7 cellular contexts compared by ENCODE assay signal in genomic region chr2:32008811-32009478, GRCh38. TPM values are rescaled to one million over a fixed set of nuclear protein-coding genes. Genes with fewer than 3 reads are reported as not detected.
DNase-seq lines count a peak whose midpoint lies in the region; ATAC-seq, FAIRE-seq and TF ChIP-seq lines count a peak whose summit lies in the region.

No MANE protein-coding gene starts in this region.

- no peak for ATAC-seq in activated CD8-positive, alpha-beta T cell treated with anti-CD3 and anti-CD28 coated beads for 36 hours
- ATAC-seq in gastroesophageal sphincter = no peak

- H3K27ac Mint-ChIP-seq in activated CD8-positive, alpha-beta T cell treated with anti-CD3 and anti-CD28 coated beads for 36 hours = peak overlapping the region; percentile 87

- peaks cover 0 to 7% of the 10 kb centered on the region in 2 donors for H3K36me3 ChIP-seq in gastroesophageal sphincter

- H3K4me1 ChIP-seq in gastroesophageal sphincter = peaks cover 0 to 52% (median 7%) of the 10 kb centered on the region in 3 donors

- no peaks in the 10 kb centered on the region for H3K9me3 Mint-ChIP-seq in activated CD8-positive, alpha-beta T cell treated with anti-CD3 and anti-CD28 coated beads for 36 hours

- H3K4me3 Mint-ChIP-seq in activated CD8-positive, alpha-beta T cell treated with anti-CD3 and anti-CD28 coated beads for 36 hours = peak overlapping the region; percentile 95

- no peak for FAIRE-seq in HTR-8/SVneo (lab: Jason Lieb, UNC)

- peaks cover 33% of the 10 kb centered on the region for H3K36me3 Mint-ChIP-seq in activated CD8-positive, alpha-beta T cell treated with anti-CD3 and anti-CD28 coated beads for 36 hours (ENCODE audit: low read depth)

- no peak for TF ChIP-seq POLR2A in gastroesophageal sphincter (IDR thresholded peaks at IDR 0.05)

- no peak for TF ChIP-seq CTCF in activated CD8-positive, alpha-beta T cell treated with anti-CD3 and anti-CD28 coated beads for 36 hours (IDR thresholded peaks at IDR 0.05)
- no peak for TF ChIP-seq CTCF in gastroesophageal sphincter (IDR thresholded peaks at IDR 0.05)

- POLR2A ChIA-PET in activated CD8-positive, alpha-beta T cell treated with anti-CD3 and anti-CD28 coated beads for 36 hours (lab: Charles Lee) = interaction anchor here (0.9 to 1.6 kb wide), 5 partner anchors 11 to 157 kb away, joined by 3 to 9 read pairs (median 5); partner anchors contain the start of genes DPY30 and SLC30A6

- intact Hi-C loops in activated CD8-positive, alpha-beta T cell treated with anti-CD3 and anti-CD28 coated beads for 36 hours (cut with micrococcal nuclease) = loop anchor here (5.0 kb wide), 1 partner anchor 57 kb away; no protein-coding TSS in a partner anchor

- peak overlapping the region; percentile 54 to 98 (median 96) for H3K27ac ChIP-seq in gastroesophageal sphincter

- peaks cover 52% of the 10 kb centered on the region for H3K4me1 Mint-ChIP-seq in activated CD8-positive, alpha-beta T cell treated with anti-CD3 and anti-CD28 coated beads for 36 hours (ENCODE audit: low read depth)

- no peaks in the 10 kb centered on the region for H3K9me3 ChIP-seq in gastroesophageal sphincter

- CTCF ChIA-PET in activated CD8-positive, alpha-beta T cell treated with anti-CD3 and anti-CD28 coated beads for 36 hours (lab: Charles Lee) = interaction anchor here (0.7 to 1.6 kb wide), 5 partner anchors 10 to 130 kb away, joined by 3 to 4 read pairs (median 3); partner anchors contain the start of gene SPAST

- DNase-seq in D341Med (ENCODE audit: low spot score) = peak; percentile 38
- DNase-seq in HK-2 (ENCODE audit: unreplicated experiment) = peak; percentile 27
- peak; percentile 30 for DNase-seq in activated CD8-positive, alpha-beta T cell treated with anti-CD3 and anti-CD28 coated beads for 36 hours
- peak; percentile 45 for DNase-seq in renal cortical epithelial cell (ENCODE audit: low read depth)
- DNase-seq in DMS153 treated with DMSO at 0.1 percent for 48 hours (lab: John Stamatoyannopoulos, UW; ENCODE audit: unreplicated experiment) = no peak
- no peak for DNase-seq in HTR-8/SVneo (ENCODE audit: insufficient read length, low spot score)

- TF ChIP-seq EP300 in gastroesophageal sphincter (IDR thresholded peaks at IDR 0.05) = no peak

- H3K27me3 ChIP-seq in gastroesophageal sphincter = no peaks in the 10 kb centered on the region

- no peaks in the 10 kb centered on the region for H3K27me3 Mint-ChIP-seq in activated CD8-positive, alpha-beta T cell treated with anti-CD3 and anti-CD28 coated beads for 36 hours

- 0 to 3% methylated on average over 2 to 5 of the region's 9 CpGs for WGBS in gastroesophageal sphincter (ENCODE audit: low coverage in 1 of 2), 2 donors

- peak overlapping the region; percentile 66 to 90 for H3K4me3 ChIP-seq in gastroesophageal sphincter

RNA-seq across cellular contexts. Expression of gene MEMO1, which starts 1.9 kb away (rescaled TPM):
- total RNA-seq in activated CD8-positive, alpha-beta T cell treated with anti-CD3 and anti-CD28 coated beads for 36 hours = 10 to 100 TPM; 46.5 to 46.9 TPM
- total RNA-seq in gastroesophageal sphincter = 10 to 100 TPM; 24.4 to 42.2 (median 30.9) TPM
- total RNA-seq in renal cortical epithelial cell = 30.9 and 66.5 TPM in 2 replicates

RNA-seq across cellular contexts. Expression of gene DPY30, which starts 30.7 kb away (rescaled TPM):
- total RNA-seq in activated CD8-positive, alpha-beta T cell treated with anti-CD3 and anti-CD28 coated beads for 36 hours = 10 to 100 TPM; 68.5 to 68.8 TPM
- total RNA-seq in gastroesophageal sphincter (10 to 100 TPM; 53.4 to 88.1 (median 70.2) TPM), renal cortical epithelial cell (54.7 and 61.0 TPM in 2 replicates)

RNA-seq across cellular contexts. Expression of gene SPAST, which starts 54.4 kb away (rescaled TPM):
- 10 to 100 TPM; 13.5 to 14.1 TPM for total RNA-seq in activated CD8-positive, alpha-beta T cell treated with anti-CD3 and anti-CD28 coated beads for 36 hours
- total RNA-seq in gastroesophageal sphincter = 10 to 100 TPM; 14.7 to 24.6 (median 15.6) TPM
- total RNA-seq in renal cortical epithelial cell = 25.4 and 33.1 TPM in 2 replicates

Comparison
In these comparisons a context has a peak if more than half of its experiments do, and no peak if none do; other contexts are left out.
1. DNase-seq: peak in D341Med (single experiment), HK-2 (single experiment), activated CD8-positive, alpha-beta T cell treated with anti-CD3 and anti-CD28 coated beads for 36 hours (single experiment) and renal cortical epithelial cell (single experiment); none in DMS153 treated with DMSO at 0.1 percent for 48 hours (single experiment) and HTR-8/SVneo (single experiment).